In the genomic region with DNA sequence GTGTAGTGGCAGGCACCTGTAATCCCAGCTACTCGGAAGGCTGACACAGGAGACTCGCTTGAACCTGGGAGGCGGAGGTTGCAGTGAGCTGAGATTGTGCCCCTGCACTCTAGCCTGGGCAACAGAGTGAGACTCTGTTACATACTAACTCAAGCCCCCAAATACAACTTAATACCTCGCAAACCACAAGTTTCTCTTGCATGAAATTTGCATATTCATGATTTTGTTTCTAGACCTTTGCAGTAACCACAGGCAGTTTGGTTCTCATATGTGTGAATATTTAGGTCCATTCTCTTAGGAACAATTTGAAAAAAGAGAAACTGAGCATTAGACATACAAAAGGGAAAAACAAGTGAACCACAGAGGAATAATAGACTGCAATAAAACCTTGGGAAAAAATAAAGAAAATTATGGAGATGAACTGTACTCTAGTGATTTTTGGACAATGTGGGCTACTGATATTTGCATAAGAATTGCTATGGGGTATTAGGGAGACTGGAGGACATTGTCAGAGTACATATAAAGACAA, we compare ENCODE assay signal across 17 cellular contexts.
DNase-seq lines count a peak whose midpoint lies in the region; ATAC-seq lines count a peak whose summit lies in the region.
"Had no signal": no experiment of that assay in that cellular context is flagged by ENCODE, and none has a peak within 500 bp of the region (broad histone marks: within the 10 kb centered on the region; RNA-seq: fewer than 3 reads in every experiment).

No MANE protein-coding gene starts in this region.

- in situ Hi-C loops in G401 (cut with HindIII; ENCODE audit: low sequenced_read_pairs) = no loop called here

- ATAC-seq in GM18858 (IDR thresholded peaks at IDR 0.05; ENCODE audit: unreplicated experiment) = peak; percentile 55
- peak; percentile 66 for ATAC-seq in GM21390 (IDR thresholded peaks at IDR 0.05; ENCODE audit: unreplicated experiment)
- ATAC-seq in HG02981 (IDR thresholded peaks at IDR 0.05; ENCODE audit: unreplicated experiment) = peak; percentile 69

- DNase-seq in NAMALWA (ENCODE audit: low spot score) = peak; percentile 15
- no peak for DNase-seq in GM19240 (ENCODE audit: insufficient read length, low spot score)
- no peak for DNase-seq in NCI-H82 treated with DMSO at 0.1 percent for 48 hours (lab: John Stamatoyannopoulos, UW; ENCODE audit: unreplicated experiment)
- no peak for DNase-seq in G401 (ENCODE audit: low spot score)
- no peak for DNase-seq in foreskin melanocyte
- DNase-seq: activated CD4-positive, alpha-beta T cell treated with anti-CD3 and anti-CD28 coated beads, Interleukin-2, amount 50 U/mL, for 1 hour; AML-193; brain microvascular endothelial cell; DMS79 treated with DMSO at 0.1 percent for 48 hours; effector memory CD4-positive, alpha-beta T cell; NCI-H2171; stimulated activated CD4-positive, alpha-beta T cell treated with anti-CD3 and anti-CD28 coated beads, Interleukin-4, amount 100 ng/mL, for 4 hours; stimulated activated naive CD4-positive, alpha-beta T cell treated with Interleukin-2 at 50 U/mL for 16 hours; T-helper 1 cell had no signal
